In genomic region chr18:9782073-9782857, GRCh38 we compare ENCODE assay signal across 9 cellular contexts.
DNase-seq lines count a peak whose midpoint lies in the region; ATAC-seq and TF ChIP-seq lines count a peak whose summit lies in the region.
"Had no signal": no experiment of that assay in that cellular context is flagged by ENCODE, and none has a peak within 500 bp of the region (broad histone marks: within the 10 kb centered on the region; RNA-seq: fewer than 3 reads in every experiment).

No MANE protein-coding gene starts in this region.

- no peak overlapping the region for H2AFZ ChIP-seq in hepatocyte

- TF ChIP-seq CTCF in right atrium auricular region (IDR thresholded peaks at IDR 0.05) (no peak), hepatocyte (IDR thresholded peaks at IDR 0.05; ENCODE audit: poor library complexity) (no peak), progenitor cell of endocrine pancreas (IDR thresholded peaks at IDR 0.05; ENCODE audit: unreplicated experiment) (no peak)

- H3K36me3 Mint-ChIP-seq in progenitor cell of endocrine pancreas (ENCODE audit: insufficient read depth), result no peaks in the 10 kb centered on the region
- H3K36me3 Mint-ChIP-seq in activated CD8-positive, alpha-beta memory T cell treated with anti-CD3 and anti-CD28 coated beads, Interleukin-2, amount 10 ng/mL, durations not matched to agents 7 days and 5 days, result no peaks in the 10 kb centered on the region

- no peak for DNase-seq in left cardiac atrium
- no peak for DNase-seq in right atrium auricular region (ENCODE audit: low spot score)
- peak; percentile 18 for DNase-seq in amniotic stem cell (lab: John Stamatoyannopoulos, UW)
- DNase-seq in hepatocyte (ENCODE audit: low spot score), result peak; percentile 52
- no peak for DNase-seq in progenitor cell of endocrine pancreas (ENCODE audit: low spot score, unreplicated experiment)
- no peak for DNase-seq in nucleus accumbens (lab: John Stamatoyannopoulos, UW)
- DNase-seq in activated CD8-positive, alpha-beta memory T cell treated with anti-CD3 and anti-CD28 coated beads, Interleukin-2, amount 10 ng/mL, durations not matched to agents 7 days and 5 days, result no peak

- no peaks in the 10 kb centered on the region for H3K27me3 Mint-ChIP-seq in progenitor cell of endocrine pancreas
- peaks cover 25% of the 10 kb centered on the region for H3K27me3 Mint-ChIP-seq in activated CD8-positive, alpha-beta memory T cell treated with anti-CD3 and anti-CD28 coated beads, Interleukin-2, amount 10 ng/mL, durations not matched to agents 7 days and 5 days

- no peak overlapping the region for H3K4me2 ChIP-seq in hepatocyte

- intact Hi-C loops in left cardiac atrium (cut with DNase I), result no loop called here

- H3K9me3 ChIP-seq in right atrium auricular region (no peaks in the 10 kb centered on the region), hepatocyte (ENCODE audit: low read depth) (no peaks in the 10 kb centered on the region)
- H3K9me3 ChIP-seq: BLaER1 treated with 17β-estradiol and CSF1 and Interleukin-3, amounts not matched to agents 10 nM and 100 nM had no signal

- H3K79me2 ChIP-seq in hepatocyte, result no peaks in the 10 kb centered on the region

- no peaks in the 10 kb centered on the region for H3K4me1 ChIP-seq in right atrium auricular region
- H3K4me1 ChIP-seq in hepatocyte (ENCODE audit: insufficient read depth), result no peaks in the 10 kb centered on the region

- H3K27ac ChIP-seq in right atrium auricular region (peak overlapping the region in 1 of 2 donors; percentile 58), hepatocyte (peak overlapping the region; percentile 3)

- WGBS in hepatocyte (ENCODE audit: low lambda C conversion rate, missing lambda C conversion rate), result 89% methylated on average over 11 of the region's 11 CpGs

- no peaks in the 10 kb centered on the region for H3K36me3 ChIP-seq in right atrium auricular region
- H3K36me3 ChIP-seq in hepatocyte (replicated peaks; ENCODE audit: insufficient read depth, low read depth), result no peaks in the 10 kb centered on the region

- CTCF ChIA-PET in activated CD8-positive, alpha-beta memory T cell treated with anti-CD3 and anti-CD28 coated beads, Interleukin-2, amount 10 ng/mL, durations not matched to agents 7 days and 5 days (lab: Charles Lee), result no interaction called here

- no peaks in the 10 kb centered on the region for H3K9me2 ChIP-seq in hepatocyte (replicated peaks; ENCODE audit: insufficient read depth)

- H3K27me3 ChIP-seq in right atrium auricular region (no peaks in the 10 kb centered on the region), hepatocyte (no peaks in the 10 kb centered on the region)
- H3K27me3 ChIP-seq: BLaER1 treated with 17β-estradiol and CSF1 and Interleukin-3, amounts not matched to agents 10 nM and 100 nM had no signal

- ATAC-seq in left cardiac atrium (peak; percentile 76 to 82), GM18907 (IDR thresholded peaks at IDR 0.05; ENCODE audit: unreplicated experiment) (no peak)
- ATAC-seq in activated CD8-positive, alpha-beta memory T cell treated with anti-CD3 and anti-CD28 coated beads, Interleukin-2, amount 10 ng/mL, durations not matched to agents 7 days and 5 days, result no peak

- no peaks in the 10 kb centered on the region for H4K20me1 ChIP-seq in hepatocyte (ENCODE audit: insufficient read depth, poor library complexity, severe bottlenecking)
- H4K20me1 ChIP-seq: BLaER1 treated with 17β-estradiol and CSF1 and Interleukin-3, amounts not matched to agents 10 nM and 100 nM had no signal

- no peaks in the 10 kb centered on the region for H3K9me3 Mint-ChIP-seq in progenitor cell of endocrine pancreas (ENCODE audit: low read depth)
- H3K9me3 Mint-ChIP-seq in activated CD8-positive, alpha-beta memory T cell treated with anti-CD3 and anti-CD28 coated beads, Interleukin-2, amount 10 ng/mL, durations not matched to agents 7 days and 5 days (ENCODE audit: low read depth), result no peaks in the 10 kb centered on the region

- no peak overlapping the region for H3K4me3 Mint-ChIP-seq in progenitor cell of endocrine pancreas (ENCODE audit: low read depth)
- no peak overlapping the region for H3K4me3 Mint-ChIP-seq in activated CD8-positive, alpha-beta memory T cell treated with anti-CD3 and anti-CD28 coated beads, Interleukin-2, amount 10 ng/mL, durations not matched to agents 7 days and 5 days

- H3K4me3 ChIP-seq in right atrium auricular region, result no peak overlapping the region
- H3K4me3 ChIP-seq in hepatocyte, result no peak overlapping the region
- H3K4me3 ChIP-seq: BLaER1 treated with 17β-estradiol and CSF1 and Interleukin-3, amounts not matched to agents 10 nM and 100 nM had no signal

- no peak overlapping the region for H3K27ac Mint-ChIP-seq in progenitor cell of endocrine pancreas
- H3K27ac Mint-ChIP-seq in activated CD8-positive, alpha-beta memory T cell treated with anti-CD3 and anti-CD28 coated beads, Interleukin-2, amount 10 ng/mL, durations not matched to agents 7 days and 5 days, result no peak overlapping the region

- H3K4me1 Mint-ChIP-seq in progenitor cell of endocrine pancreas (ENCODE audit: low read depth), result no peaks in the 10 kb centered on the region
- H3K4me1 Mint-ChIP-seq in activated CD8-positive, alpha-beta memory T cell treated with anti-CD3 and anti-CD28 coated beads, Interleukin-2, amount 10 ng/mL, durations not matched to agents 7 days and 5 days, result peaks cover 7% of the 10 kb centered on the region

Comparison
In these comparisons a context has a peak if more than half of its experiments do, and no peak if none do; other contexts are left out.
1. ATAC-seq: peak in left cardiac atrium (2 of 2); none in activated CD8-positive, alpha-beta memory T cell treated with anti-CD3 and anti-CD28 coated beads, Interleukin-2, amount 10 ng/mL, durations not matched to agents 7 days and 5 days (single experiment) and GM18907 (single experiment).
2. DNase-seq: peak in amniotic stem cell (single experiment) and hepatocyte (single experiment); none in left cardiac atrium (single experiment), right atrium auricular region (single experiment), progenitor cell of endocrine pancreas (single experiment), nucleus accumbens (0 of 56) and activated CD8-positive, alpha-beta memory T cell treated with anti-CD3 and anti-CD28 coated beads, Interleukin-2, amount 10 ng/mL, durations not matched to agents 7 days and 5 days (single experiment).